18 cellular contexts compared by ENCODE assay signal in genomic region chr6:111294374-111294967, GRCh38.
"Had no signal": no experiment of that assay in that cellular context is flagged by ENCODE, and none has a peak within 500 bp of the region (broad histone marks: within the 10 kb centered on the region; RNA-seq: fewer than 3 reads in every experiment).

No MANE protein-coding gene starts in this region.

- DNase-seq: activated CD4-positive, alpha-beta T cell treated with anti-CD3 and anti-CD28 coated beads, Interleukin-2, amount 50 U/mL, for 48 hours; activated CD4-positive, CD25-positive, alpha-beta regulatory T cell treated with anti-CD3 and anti-CD28 coated beads, Interleukin-2, amount 50 U/mL, for 72 hours; activated CD8-positive, alpha-beta memory T cell treated with anti-CD3 and anti-CD28 coated beads, Interleukin-2, amount 50 U/mL, for 4 hours; activated naive CD4-positive, alpha-beta T cell; amniotic stem cell; caudate nucleus; hypothalamus; left ventricle myocardium inferior; naive B cell; stimulated activated CD4-positive, alpha-beta T cell treated with anti-CD3 and anti-CD28 coated beads, Interleukin-4, amount 100 ng/mL, for 4 hours; trophoblast cell had no signal

- H3K27me3 ChIP-seq: colonic mucosa, right atrium auricular region, suprapubic skin had no signal

- H3K27ac ChIP-seq: colonic mucosa, left ventricle myocardium inferior, right atrium auricular region, suprapubic skin had no signal

- H3K4me3 Mint-ChIP-seq: naive B cell; stimulated activated naive CD8-positive, alpha-beta T cell treated with anti-CD3 and anti-CD28 coated beads, Interleukin-15, Interleukin-2, amounts not matched to agents 100 ng/mL and 50 ng/mL, for 24 hours had no signal

- H3K4me2 ChIP-seq: smooth muscle cell had no signal

- H3K27ac Mint-ChIP-seq: progenitor cell of endocrine pancreas; stimulated activated naive CD8-positive, alpha-beta T cell treated with anti-CD3 and anti-CD28 coated beads, Interleukin-15, Interleukin-2, amounts not matched to agents 100 ng/mL and 50 ng/mL, for 24 hours had no signal

- H3K27me3 Mint-ChIP-seq: naive B cell; progenitor cell of endocrine pancreas; stimulated activated naive CD8-positive, alpha-beta T cell treated with anti-CD3 and anti-CD28 coated beads, Interleukin-15, Interleukin-2, amounts not matched to agents 100 ng/mL and 50 ng/mL, for 24 hours had no signal

- H3K36me3 ChIP-seq: colonic mucosa, right atrium auricular region had no signal

- H3K4me3 ChIP-seq: colonic mucosa, left ventricle myocardium inferior, right atrium auricular region, smooth muscle cell, suprapubic skin had no signal

- H3K9me3 ChIP-seq: colonic mucosa, left ventricle myocardium inferior, right atrium auricular region, suprapubic skin had no signal

- H3K4me1 ChIP-seq: colonic mucosa, suprapubic skin had no signal

- H3K9me3 Mint-ChIP-seq: naive B cell; stimulated activated naive CD8-positive, alpha-beta T cell treated with anti-CD3 and anti-CD28 coated beads, Interleukin-15, Interleukin-2, amounts not matched to agents 100 ng/mL and 50 ng/mL, for 24 hours had no signal

- ATAC-seq: esophagus mucosa had no signal
